In the genomic region with DNA sequence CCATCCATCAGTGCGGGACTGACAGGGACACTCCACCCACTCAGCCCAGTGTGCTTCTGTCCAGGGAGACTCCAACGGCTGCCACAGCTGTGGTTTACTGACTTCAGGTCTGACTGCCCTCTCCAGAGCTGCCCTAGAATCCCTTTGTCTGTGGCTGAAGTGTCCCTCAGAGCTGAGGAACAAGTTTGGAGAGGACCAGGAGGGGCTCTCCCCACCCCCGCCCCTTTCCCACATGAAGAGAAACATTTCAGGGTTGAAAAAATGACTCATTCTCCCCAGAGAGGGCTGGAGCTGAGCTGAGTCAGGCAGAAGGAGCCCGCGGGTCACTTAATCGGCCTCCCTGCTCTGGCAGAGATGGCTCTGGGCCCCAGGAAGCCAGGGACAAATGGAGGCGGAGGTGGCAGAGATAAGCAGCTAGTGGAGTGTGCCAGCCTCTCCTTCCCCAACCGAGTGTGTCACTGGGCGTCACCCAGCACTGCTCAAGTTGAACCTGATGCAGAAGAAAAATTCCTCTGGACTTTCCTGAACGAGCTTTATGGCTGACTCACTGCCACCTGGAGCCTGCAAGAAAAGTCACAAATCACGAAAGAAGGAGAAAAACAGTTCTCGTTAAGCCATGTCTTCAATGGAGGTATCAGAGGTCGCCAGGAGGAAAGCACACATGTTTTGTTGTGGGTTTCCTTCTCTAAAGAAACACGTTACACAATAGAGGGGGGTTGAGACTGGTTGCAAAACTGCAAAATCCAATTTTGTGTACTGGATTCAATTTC, we compare ENCODE assay signal across 1 cellular context.
TF ChIP-seq lines count a peak whose summit lies in the region.

No MANE protein-coding gene starts in this region.

TF ChIP-seq in GM23338, 12 proteins besides CTCF, POLR2A, EP300 and RAD21:
- TF ChIP-seq, protein P1, sequence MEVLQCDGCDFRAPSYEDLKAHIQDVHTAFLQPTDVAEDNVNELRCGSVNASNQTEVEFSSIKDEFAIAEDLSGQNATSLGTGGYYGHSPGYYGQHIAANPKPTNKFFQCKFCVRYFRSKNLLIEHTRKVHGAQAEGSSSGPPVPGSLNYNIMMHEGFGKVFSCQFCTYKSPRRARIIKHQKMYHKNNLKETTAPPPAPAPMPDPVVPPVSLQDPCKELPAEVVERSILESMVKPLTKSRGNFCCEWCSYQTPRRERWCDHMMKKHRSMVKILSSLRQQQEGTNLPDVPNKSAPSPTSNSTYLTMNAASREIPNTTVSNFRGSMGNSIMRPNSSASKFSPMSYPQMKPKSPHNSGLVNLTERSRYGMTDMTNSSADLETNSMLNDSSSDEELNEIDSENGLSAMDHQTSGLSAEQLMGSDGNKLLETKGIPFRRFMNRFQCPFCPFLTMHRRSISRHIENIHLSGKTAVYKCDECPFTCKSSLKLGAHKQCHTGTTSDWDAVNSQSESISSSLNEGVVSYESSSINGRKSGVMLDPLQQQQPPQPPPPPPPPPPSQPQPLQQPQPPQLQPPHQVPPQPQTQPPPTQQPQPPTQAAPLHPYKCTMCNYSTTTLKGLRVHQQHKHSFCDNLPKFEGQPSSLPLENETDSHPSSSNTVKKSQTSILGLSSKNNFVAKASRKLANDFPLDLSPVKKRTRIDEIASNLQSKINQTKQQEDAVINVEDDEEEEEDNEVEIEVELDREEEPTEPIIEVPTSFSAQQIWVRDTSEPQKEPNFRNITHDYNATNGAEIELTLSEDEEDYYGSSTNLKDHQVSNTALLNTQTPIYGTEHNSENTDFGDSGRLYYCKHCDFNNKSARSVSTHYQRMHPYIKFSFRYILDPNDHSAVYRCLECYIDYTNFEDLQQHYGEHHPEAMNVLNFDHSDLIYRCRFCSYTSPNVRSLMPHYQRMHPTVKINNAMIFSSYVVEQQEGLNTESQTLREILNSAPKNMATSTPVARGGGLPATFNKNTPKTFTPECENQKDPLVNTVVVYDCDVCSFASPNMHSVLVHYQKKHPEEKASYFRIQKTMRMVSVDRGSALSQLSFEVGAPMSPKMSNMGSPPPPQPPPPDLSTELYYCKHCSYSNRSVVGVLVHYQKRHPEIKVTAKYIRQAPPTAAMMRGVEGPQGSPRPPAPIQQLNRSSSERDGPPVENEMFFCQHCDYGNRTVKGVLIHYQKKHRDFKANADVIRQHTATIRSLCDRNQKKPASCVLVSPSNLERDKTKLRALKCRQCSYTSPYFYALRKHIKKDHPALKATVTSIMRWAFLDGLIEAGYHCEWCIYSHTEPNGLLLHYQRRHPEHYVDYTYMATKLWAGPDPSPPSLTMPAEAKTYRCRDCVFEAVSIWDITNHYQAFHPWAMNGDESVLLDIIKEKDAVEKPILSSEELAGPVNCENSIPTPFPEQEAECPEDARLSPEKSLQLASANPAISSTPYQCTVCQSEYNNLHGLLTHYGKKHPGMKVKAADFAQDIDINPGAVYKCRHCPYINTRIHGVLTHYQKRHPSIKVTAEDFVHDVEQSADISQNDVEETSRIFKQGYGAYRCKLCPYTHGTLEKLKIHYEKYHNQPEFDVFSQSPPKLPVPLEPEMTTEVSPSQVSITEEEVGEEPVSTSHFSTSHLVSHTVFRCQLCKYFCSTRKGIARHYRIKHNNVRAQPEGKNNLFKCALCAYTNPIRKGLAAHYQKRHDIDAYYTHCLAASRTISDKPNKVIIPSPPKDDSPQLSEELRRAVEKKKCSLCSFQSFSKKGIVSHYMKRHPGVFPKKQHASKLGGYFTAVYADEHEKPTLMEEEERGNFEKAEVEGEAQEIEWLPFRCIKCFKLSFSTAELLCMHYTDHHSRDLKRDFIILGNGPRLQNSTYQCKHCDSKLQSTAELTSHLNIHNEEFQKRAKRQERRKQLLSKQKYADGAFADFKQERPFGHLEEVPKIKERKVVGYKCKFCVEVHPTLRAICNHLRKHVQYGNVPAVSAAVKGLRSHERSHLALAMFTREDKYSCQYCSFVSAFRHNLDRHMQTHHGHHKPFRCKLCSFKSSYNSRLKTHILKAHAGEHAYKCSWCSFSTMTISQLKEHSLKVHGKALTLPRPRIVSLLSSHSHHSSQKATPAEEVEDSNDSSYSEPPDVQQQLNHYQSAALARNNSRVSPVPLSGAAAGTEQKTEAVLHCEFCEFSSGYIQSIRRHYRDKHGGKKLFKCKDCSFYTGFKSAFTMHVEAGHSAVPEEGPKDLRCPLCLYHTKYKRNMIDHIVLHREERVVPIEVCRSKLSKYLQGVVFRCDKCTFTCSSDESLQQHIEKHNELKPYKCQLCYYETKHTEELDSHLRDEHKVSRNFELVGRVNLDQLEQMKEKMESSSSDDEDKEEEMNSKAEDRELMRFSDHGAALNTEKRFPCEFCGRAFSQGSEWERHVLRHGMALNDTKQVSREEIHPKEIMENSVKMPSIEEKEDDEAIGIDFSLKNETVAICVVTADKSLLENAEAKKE (CRISPR knock-in tag; IDR thresholded peaks at IDR 0.05) = no peak
- TF ChIP-seq, protein P2, sequence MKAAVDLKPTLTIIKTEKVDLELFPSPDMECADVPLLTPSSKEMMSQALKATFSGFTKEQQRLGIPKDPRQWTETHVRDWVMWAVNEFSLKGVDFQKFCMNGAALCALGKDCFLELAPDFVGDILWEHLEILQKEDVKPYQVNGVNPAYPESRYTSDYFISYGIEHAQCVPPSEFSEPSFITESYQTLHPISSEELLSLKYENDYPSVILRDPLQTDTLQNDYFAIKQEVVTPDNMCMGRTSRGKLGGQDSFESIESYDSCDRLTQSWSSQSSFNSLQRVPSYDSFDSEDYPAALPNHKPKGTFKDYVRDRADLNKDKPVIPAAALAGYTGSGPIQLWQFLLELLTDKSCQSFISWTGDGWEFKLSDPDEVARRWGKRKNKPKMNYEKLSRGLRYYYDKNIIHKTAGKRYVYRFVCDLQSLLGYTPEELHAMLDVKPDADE (IDR thresholded peaks at IDR 0.05) = no peak
- TF ChIP-seq, protein P3, sequence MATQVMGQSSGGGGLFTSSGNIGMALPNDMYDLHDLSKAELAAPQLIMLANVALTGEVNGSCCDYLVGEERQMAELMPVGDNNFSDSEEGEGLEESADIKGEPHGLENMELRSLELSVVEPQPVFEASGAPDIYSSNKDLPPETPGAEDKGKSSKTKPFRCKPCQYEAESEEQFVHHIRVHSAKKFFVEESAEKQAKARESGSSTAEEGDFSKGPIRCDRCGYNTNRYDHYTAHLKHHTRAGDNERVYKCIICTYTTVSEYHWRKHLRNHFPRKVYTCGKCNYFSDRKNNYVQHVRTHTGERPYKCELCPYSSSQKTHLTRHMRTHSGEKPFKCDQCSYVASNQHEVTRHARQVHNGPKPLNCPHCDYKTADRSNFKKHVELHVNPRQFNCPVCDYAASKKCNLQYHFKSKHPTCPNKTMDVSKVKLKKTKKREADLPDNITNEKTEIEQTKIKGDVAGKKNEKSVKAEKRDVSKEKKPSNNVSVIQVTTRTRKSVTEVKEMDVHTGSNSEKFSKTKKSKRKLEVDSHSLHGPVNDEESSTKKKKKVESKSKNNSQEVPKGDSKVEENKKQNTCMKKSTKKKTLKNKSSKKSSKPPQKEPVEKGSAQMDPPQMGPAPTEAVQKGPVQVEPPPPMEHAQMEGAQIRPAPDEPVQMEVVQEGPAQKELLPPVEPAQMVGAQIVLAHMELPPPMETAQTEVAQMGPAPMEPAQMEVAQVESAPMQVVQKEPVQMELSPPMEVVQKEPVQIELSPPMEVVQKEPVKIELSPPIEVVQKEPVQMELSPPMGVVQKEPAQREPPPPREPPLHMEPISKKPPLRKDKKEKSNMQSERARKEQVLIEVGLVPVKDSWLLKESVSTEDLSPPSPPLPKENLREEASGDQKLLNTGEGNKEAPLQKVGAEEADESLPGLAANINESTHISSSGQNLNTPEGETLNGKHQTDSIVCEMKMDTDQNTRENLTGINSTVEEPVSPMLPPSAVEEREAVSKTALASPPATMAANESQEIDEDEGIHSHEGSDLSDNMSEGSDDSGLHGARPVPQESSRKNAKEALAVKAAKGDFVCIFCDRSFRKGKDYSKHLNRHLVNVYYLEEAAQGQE (IDR thresholded peaks at IDR 0.05; ENCODE audit: unreplicated experiment) = no peak
- no peak for TF ChIP-seq STAT1 (IDR thresholded peaks at IDR 0.05; ENCODE audit: unreplicated experiment)
- TF ChIP-seq NANOG (IDR thresholded peaks at IDR 0.05; ENCODE audit: borderline replicate concordance) = no peak
- no peak for TF ChIP-seq JUNB (IDR thresholded peaks at IDR 0.05; ENCODE audit: unreplicated experiment)
- TF ChIP-seq ZNF331 (CRISPR knock-in tag; IDR thresholded peaks at IDR 0.05; ENCODE audit: low read depth) = no peak
- TF ChIP-seq POLR2AphosphoS5 (IDR thresholded peaks at IDR 0.05; ENCODE audit: low read depth) = no peak
- TF ChIP-seq EZH2phosphoT487 (IDR thresholded peaks at IDR 0.05; ENCODE audit: unreplicated experiment) = no peak
- TF ChIP-seq CREB1 (CRISPR knock-in tag; IDR thresholded peaks at IDR 0.05; ENCODE audit: low read depth) = no peak
- TF ChIP-seq EZH2 (IDR thresholded peaks at IDR 0.05; ENCODE audit: low read depth, unreplicated experiment) = no peak
- no peak for TF ChIP-seq ZNF114 (CRISPR knock-in tag; IDR thresholded peaks at IDR 0.05)
